ENCODE assay signal across 33 cellular contexts in the genomic region with DNA sequence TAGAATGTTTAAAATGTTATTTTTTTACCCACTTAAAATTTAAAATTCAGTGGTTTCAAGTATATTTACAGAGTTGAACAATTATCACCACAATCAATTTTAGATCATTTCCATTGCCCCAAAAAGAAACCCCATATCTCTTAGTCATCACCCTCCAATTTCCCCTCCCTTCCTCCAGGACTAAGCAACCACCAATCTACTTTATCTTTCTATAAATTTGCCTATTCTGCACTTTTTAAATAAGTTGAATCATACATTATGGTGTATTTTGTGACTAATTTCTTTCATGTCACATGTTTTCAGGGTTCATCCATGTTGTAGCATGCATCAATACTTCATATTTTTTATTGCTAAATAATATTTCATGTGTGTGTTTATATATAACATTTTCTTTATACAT.
"Had no signal": no experiment of that assay in that cellular context is flagged by ENCODE, and none has a peak within 500 bp of the region (broad histone marks: within the 10 kb centered on the region; RNA-seq: fewer than 3 reads in every experiment).

No MANE protein-coding gene starts in this region.

- ATAC-seq: PC-3, WTC11 had no signal

- H3K4me1 Mint-ChIP-seq: activated naive CD4-positive, alpha-beta T cell treated with anti-CD3 and anti-CD28 coated beads, Interleukin-2, amount 50 U/mL, for 24 hours; brain; WTC11 had no signal

- H3K27me3 ChIP-seq: MG63, Peyer's patch, SJSA1 had no signal

- H3K4me1 ChIP-seq: Peyer's patch, SJSA1 had no signal

- H3K27ac ChIP-seq: Peyer's patch, SJSA1 had no signal

- H3K36me3 Mint-ChIP-seq: activated CD4-positive, alpha-beta memory T cell treated with anti-CD3 and anti-CD28 coated beads for 36 hours; activated naive CD4-positive, alpha-beta T cell treated with anti-CD3 and anti-CD28 coated beads, Interleukin-2, amount 50 U/mL, for 24 hours; brain; WTC11 had no signal

- H3K9me3 Mint-ChIP-seq: T-helper 1 cell treated with Interleukin-12 subunit alpha and Interleukin-12 subunit beta and Interleukin-4 antibody, amounts not matched to agents 30 μg/mL and 1 μg/mL, for 36 hours had no signal

- DNase-seq: activated CD4-positive, alpha-beta memory T cell treated with anti-CD3 and anti-CD28 coated beads for 36 hours; activated CD4-positive, alpha-beta T cell treated with anti-CD3 and anti-CD28 coated beads for 4 hours; activated CD4-positive, alpha-beta T cell treated with anti-CD3 and anti-CD28 coated beads, Interleukin-2, amount 50 U/mL, for 1 hour; activated gamma-delta T cell; activated naive CD4-positive, alpha-beta T cell treated with Interleukin-2 at 50 U/mL for 16 hours; activated T-cell treated with anti-CD3 and anti-CD28 coated beads, Interleukin-2, amount 50 U/mL, for 48 hours; anterior cingulate cortex; central memory CD4-positive, alpha-beta T cell; Kasumi-1; KG1; MG63; NCI-H1048; NCI-H1105 treated with DMSO at 0.1 percent for 48 hours; NCI-H1436; NCI-H1694; NCI-H1930; NCI-H2081 treated with DMSO at 0.1 percent for 48 hours; NCI-H226; NCI-H446 treated with DMSO at 0.1 percent for 48 hours; NCI-H524; NCI-H69; PC-3; Peyer's patch; RPMI8226; SHP77 treated with DMSO at 0.1 percent for 48 hours; SK-N-SH had no signal

- H3K27ac Mint-ChIP-seq: activated CD4-positive, alpha-beta memory T cell treated with anti-CD3 and anti-CD28 coated beads for 36 hours; activated naive CD4-positive, alpha-beta T cell treated with anti-CD3 and anti-CD28 coated beads, Interleukin-2, amount 50 U/mL, for 24 hours; activated T-helper 2 cell treated with anti-CD3 and anti-CD28 coated beads, Interferon-gamma antibody, Interleukin-2, Interleukin-4, amounts not matched to agents 10 μg/mL and 5 μg/mL and 100 μg/mL, durations not matched to agents 14 hours and 24 hours and 36 hours; brain; T-helper 1 cell treated with Interleukin-12 subunit alpha and Interleukin-12 subunit beta and Interleukin-4 antibody, amounts not matched to agents 30 μg/mL and 1 μg/mL, for 36 hours; T-helper 2 cell treated with Interferon-gamma antibody and Interleukin-4, amounts not matched to agents 5 μg/mL and 100 μg/mL, for 36 hours; WTC11 had no signal

- H3K4me3 Mint-ChIP-seq: activated CD4-positive, alpha-beta memory T cell treated with anti-CD3 and anti-CD28 coated beads for 36 hours; activated naive CD4-positive, alpha-beta T cell treated with anti-CD3 and anti-CD28 coated beads, Interleukin-2, amount 50 U/mL, for 24 hours; brain; T-helper 1 cell treated with Interleukin-12 subunit alpha and Interleukin-12 subunit beta and Interleukin-4 antibody, amounts not matched to agents 30 μg/mL and 1 μg/mL, for 36 hours; T-helper 2 cell treated with Interferon-gamma antibody and Interleukin-4, amounts not matched to agents 5 μg/mL and 100 μg/mL, for 36 hours; WTC11 had no signal
